ENCODE assay signal across 1 cellular context in genomic region chr1:17016317-17016661, GRCh38.
A peak's percentile ranks its signal among the peaks of the same experiment; 100 is the strongest.
TF ChIP-seq lines count a peak whose summit lies in the region.

No MANE protein-coding gene starts in this region.

TF ChIP-seq in endothelial cell of umbilical vein, 7 proteins besides CTCF, POLR2A, EP300 and RAD21:
- TF ChIP-seq FOS (IDR thresholded peaks at IDR 0.05; ENCODE audit: borderline replicate concordance, insufficient read depth, low read length) (peak; percentile 63), MAX (IDR thresholded peaks at IDR 0.05; ENCODE audit: insufficient read depth, insufficient read length) (no peak), GATA2 (IDR thresholded peaks at IDR 0.05; ENCODE audit: insufficient read depth, insufficient read length, low read depth, low read length) (no peak), JUN (IDR thresholded peaks at IDR 0.05; ENCODE audit: borderline replicate concordance, insufficient read depth, insufficient read length, low read depth) (peak; percentile 54), MYC (IDR thresholded peaks at IDR 0.05; ENCODE audit: low read depth, low read length) (no peak)
TF ChIP-seq in endothelial cell of umbilical vein: peak in this region for 2.
